8 cellular contexts compared by ENCODE assay signal in genomic region chr12:123043536-123044001, GRCh38.
DNase-seq lines count a peak whose midpoint lies in the region; ATAC-seq and TF ChIP-seq lines count a peak whose summit lies in the region.

No MANE protein-coding gene starts in this region.

- H3K4me1 Mint-ChIP-seq in activated naive CD8-positive, alpha-beta T cell treated with anti-CD3 and anti-CD28 coated beads for 36 hours: peaks cover 36% of the 10 kb centered on the region

- H3K4me1 ChIP-seq in DND-41 (ENCODE audit: insufficient read depth, low read length): peaks cover 13% of the 10 kb centered on the region
- peaks cover 11 to 32% (median 19%) of the 10 kb centered on the region in 4 donors for H3K4me1 ChIP-seq in transverse colon

- H3K27ac Mint-ChIP-seq in activated naive CD8-positive, alpha-beta T cell treated with anti-CD3 and anti-CD28 coated beads for 36 hours: peak overlapping the region; percentile 58

- H3K79me2 ChIP-seq in DND-41 (ENCODE audit: insufficient read depth, low read length) (no peaks in the 10 kb centered on the region), SU-DHL-6 (ENCODE audit: insufficient read depth, low read length) (no peaks in the 10 kb centered on the region)

- H3K9me3 Mint-ChIP-seq in activated naive CD8-positive, alpha-beta T cell treated with anti-CD3 and anti-CD28 coated beads for 36 hours: no peaks in the 10 kb centered on the region

- ATAC-seq in DND-41 (ENCODE audit: insufficient read depth, low read depth) (peak; percentile 92), Right ventricle myocardium inferior (peak; percentile 94), HG03095 (IDR thresholded peaks at IDR 0.05; ENCODE audit: unreplicated experiment) (no peak)

- H3K27me3 ChIP-seq in DND-41 (ENCODE audit: insufficient read depth, low read length, poor library complexity) (no peaks in the 10 kb centered on the region), SU-DHL-6 (ENCODE audit: low read length) (no peaks in the 10 kb centered on the region), transverse colon (no peaks in the 10 kb centered on the region)

- no peak overlapping the region for H3K27ac ChIP-seq in DND-41 (ENCODE audit: low read length)
- no peak overlapping the region for H3K27ac ChIP-seq in SU-DHL-6 (ENCODE audit: low read depth, low read length)
- peak overlapping the region; percentile 68 to 78 (median 73) for H3K27ac ChIP-seq in transverse colon

- H3K4me2 ChIP-seq in DND-41 (ENCODE audit: insufficient read depth, low read length) (no peak overlapping the region), SU-DHL-6 (ENCODE audit: low read depth, low read length, poor library complexity, severe bottlenecking) (no peak overlapping the region)

- peak; percentile 74 for DNase-seq in DND-41
- DNase-seq in activated naive CD8-positive, alpha-beta T cell treated with anti-CD3 and anti-CD28 coated beads for 36 hours: peak; percentile 76
- DNase-seq in Right ventricle myocardium inferior (ENCODE audit: missing footprints): peak; percentile 90
- peak; percentile 42 to 96 (median 78) for DNase-seq in posterior cingulate gyrus
- peak; percentile 86 for DNase-seq in transverse colon

- no peak for TF ChIP-seq POLR2A in transverse colon (IDR thresholded peaks at IDR 0.05)

- no peaks in the 10 kb centered on the region for H3F3A ChIP-seq in SU-DHL-6 (ENCODE audit: insufficient read depth)

- TF ChIP-seq CTCF in DND-41 (IDR thresholded peaks at IDR 0.05; ENCODE audit: borderline replicate concordance, extremely low read depth, low read length, poor library complexity, severe bottlenecking): peak; percentile 76
- peak; percentile 67 for TF ChIP-seq CTCF in LNCAP (IDR thresholded peaks at IDR 0.05)
- peak; percentile 21 for TF ChIP-seq CTCF in SU-DHL-6 (IDR thresholded peaks at IDR 0.05; ENCODE audit: insufficient read depth, low read length, poor library complexity, severe bottlenecking)
- peak; percentile 54 to 77 (median 67) for TF ChIP-seq CTCF in transverse colon (IDR thresholded peaks at IDR 0.05)

- intact Hi-C loops in Right ventricle myocardium inferior (cut with DNase I): loop anchor here (1.0 to 5.0 kb wide), 2 partner anchors 108 to 189 kb away; partner anchors contain the start of genes MPHOSPH9, MTRFR and PITPNM2
- intact Hi-C loops in posterior cingulate gyrus (cut with DNase I): loop anchor here (5.0 to 10.0 kb wide), 2 partner anchors 109 to 191 kb away; partner anchors contain the start of genes MPHOSPH9, MTRFR and PITPNM2
- intact Hi-C loops in transverse colon (cut with DNase I; ENCODE audit: low total_unique reads): loop anchor here (1.0 to 5.0 kb wide), 2 partner anchors 108 to 194 kb away; partner anchors contain the start of gene PITPNM2

- TF ChIP-seq EP300 in transverse colon (IDR thresholded peaks at IDR 0.05; ENCODE audit: low read depth): no peak

- no peak overlapping the region for H3K4me3 Mint-ChIP-seq in activated naive CD8-positive, alpha-beta T cell treated with anti-CD3 and anti-CD28 coated beads for 36 hours

- no peaks in the 10 kb centered on the region for H4K20me1 ChIP-seq in DND-41 (ENCODE audit: insufficient read depth, low read length)
- H4K20me1 ChIP-seq in SU-DHL-6 (ENCODE audit: low read depth, low read length): no peaks in the 10 kb centered on the region

- 15% methylated on average over 7 of the region's 7 CpGs; no CpG with 5 or more reads in 1 of the 2 donors for WGBS in transverse colon (ENCODE audit: low coverage in 1 of 2), 2 donors

- H3K36me3 ChIP-seq in DND-41 (ENCODE audit: insufficient read depth, low read length) (no peaks in the 10 kb centered on the region), SU-DHL-6 (ENCODE audit: low read length) (no peaks in the 10 kb centered on the region), transverse colon (no peaks in the 10 kb centered on the region)

- H3K9ac ChIP-seq in DND-41 (ENCODE audit: low read depth, low read length): no peak overlapping the region
- H3K9ac ChIP-seq in SU-DHL-6 (ENCODE audit: low read length): no peak overlapping the region

- no peak overlapping the region for H3K4me3 ChIP-seq in DND-41 (ENCODE audit: low read depth in 1 of 2, low read length in 2 of 2)
- H3K4me3 ChIP-seq in SU-DHL-6 (ENCODE audit: insufficient read depth, low read length, poor library complexity, severe bottlenecking): no peak overlapping the region
- no peak overlapping the region for H3K4me3 ChIP-seq in transverse colon

- no peaks in the 10 kb centered on the region for H3K36me3 Mint-ChIP-seq in activated naive CD8-positive, alpha-beta T cell treated with anti-CD3 and anti-CD28 coated beads for 36 hours

- H2AFZ ChIP-seq in DND-41 (ENCODE audit: low read depth, low read length) (no peak overlapping the region), SU-DHL-6 (ENCODE audit: low read depth, low read length, severe bottlenecking) (no peak overlapping the region)

- H3K27me3 Mint-ChIP-seq in activated naive CD8-positive, alpha-beta T cell treated with anti-CD3 and anti-CD28 coated beads for 36 hours: no peaks in the 10 kb centered on the region

- H3K9me3 ChIP-seq in DND-41 (ENCODE audit: insufficient read depth, low read length, severe bottlenecking) (no peaks in the 10 kb centered on the region), SU-DHL-6 (ENCODE audit: insufficient read depth, low read length) (no peaks in the 10 kb centered on the region), transverse colon (no peaks in the 10 kb centered on the region)

- in situ Hi-C loops in transverse colon (cut with MboI; ENCODE audit: low pct_ligation_motif_present in 1 of 4, low pct_unique_long_range_greater_than_20kb in 1 of 4, low sequenced_read_pairs in 3 of 4): loop anchor here in 2 of 4 donors (10.0 to 25.0 kb wide), 2 partner anchors 101 to 194 kb away; partner anchors contain the start of genes MPHOSPH9 (in 2 of the 2) and MTRFR (in 2 of the 2)

- H3K9me2 ChIP-seq in SU-DHL-6 (replicated peaks; ENCODE audit: insufficient read depth, low read length): no peaks in the 10 kb centered on the region

Comparison
In these comparisons a context has a peak if more than half of its experiments do, and no peak if none do; other contexts are left out.
1. H3K27ac ChIP-seq: peak in transverse colon (4 of 4); none in DND-41 (single experiment) and SU-DHL-6 (single experiment).
2. CTCF ChIP-seq: peak in every context shown above with its lines; median percentile 76 in DND-41; 67 in LNCAP; 67 in transverse colon; 21 in SU-DHL-6.
3. Peak in every context shown above with its lines, with median percentiles within 50 percentile points of each other: DNase-seq.